In genomic region chr5:160672521-160672920, GRCh38 we compare ENCODE assay signal across 28 cellular contexts.
"Had no signal": no experiment of that assay in that cellular context is flagged by ENCODE, and none has a peak within 500 bp of the region (broad histone marks: within the 10 kb centered on the region; RNA-seq: fewer than 3 reads in every experiment).

No MANE protein-coding gene starts in this region.

- H3K4me3 Mint-ChIP-seq: stimulated activated effector memory CD8-positive, alpha-beta T cell treated with anti-CD3 and anti-CD28 coated beads, Interleukin-12 subunit alpha, Interleukin-12 subunit beta, amount 100 ng/mL, for 72 hours; stimulated activated memory B cell treated with anti-CD40 and anti-IgM and Interleukin-4, amounts not matched to agents 10 μg/mL and 1 μg/mL and 100 μg/mL, for 72 hours; stimulated activated naive B cell treated with anti-CD40 and anti-IgM and Interleukin-4, amounts not matched to agents 10 μg/mL and 1 μg/mL and 100 μg/mL, for 72 hours; stimulated activated naive CD8-positive, alpha-beta T cell treated with anti-CD3 and anti-CD28 coated beads, Interleukin-15, amount 100 ng/mL, for 72 hours; stimulated activated naive CD8-positive, alpha-beta T cell treated with anti-CD3 and anti-CD28 coated beads, Interleukin-15, Interleukin-2, amounts not matched to agents 100 ng/mL and 50 ng/mL, for 24 hours; type B pancreatic cell had no signal

- H3K4me3 ChIP-seq: stomach, suprapubic skin, testis, thoracic aorta, thyroid gland, tibial artery, tibial nerve, transverse colon, upper lobe of left lung, upper lobe of right lung, uterus, vagina had no signal

- H3K36me3 ChIP-seq: stomach, suprapubic skin, thoracic aorta, thyroid gland, tibial artery, upper lobe of left lung, upper lobe of right lung, uterus, vagina had no signal

- H3K27ac ChIP-seq: stomach, suprapubic skin, testis, thoracic aorta, thyroid gland, tibial artery, tibial nerve, transverse colon, upper lobe of left lung, upper lobe of right lung, uterus, vagina had no signal

- H3K36me3 Mint-ChIP-seq: stimulated activated effector memory CD8-positive, alpha-beta T cell treated with anti-CD3 and anti-CD28 coated beads, Interleukin-12 subunit alpha, Interleukin-12 subunit beta, amount 100 ng/mL, for 72 hours; stimulated activated memory B cell treated with anti-CD40 and anti-IgM and Interleukin-4, amounts not matched to agents 10 μg/mL and 1 μg/mL and 100 μg/mL, for 72 hours; stimulated activated naive B cell treated with anti-CD40 and anti-IgM and Interleukin-4, amounts not matched to agents 10 μg/mL and 1 μg/mL and 100 μg/mL, for 72 hours; type B pancreatic cell had no signal

- H3K9me3 Mint-ChIP-seq: stimulated activated effector memory CD8-positive, alpha-beta T cell treated with anti-CD3 and anti-CD28 coated beads, Interleukin-12 subunit alpha, Interleukin-12 subunit beta, amount 100 ng/mL, for 72 hours; stimulated activated memory B cell treated with anti-CD40 and anti-IgM and Interleukin-4, amounts not matched to agents 10 μg/mL and 1 μg/mL and 100 μg/mL, for 72 hours; stimulated activated naive B cell treated with anti-CD40 and anti-IgM and Interleukin-4, amounts not matched to agents 10 μg/mL and 1 μg/mL and 100 μg/mL, for 72 hours; stimulated activated naive CD8-positive, alpha-beta T cell treated with anti-CD3 and anti-CD28 coated beads, Interleukin-15, amount 100 ng/mL, for 72 hours; stimulated activated naive CD8-positive, alpha-beta T cell treated with anti-CD3 and anti-CD28 coated beads, Interleukin-15, Interleukin-2, amounts not matched to agents 100 ng/mL and 50 ng/mL, for 24 hours; type B pancreatic cell had no signal

- H3K4me1 Mint-ChIP-seq: stimulated activated effector memory CD8-positive, alpha-beta T cell treated with anti-CD3 and anti-CD28 coated beads, Interleukin-12 subunit alpha, Interleukin-12 subunit beta, amount 100 ng/mL, for 72 hours; stimulated activated memory B cell treated with anti-CD40 and anti-IgM and Interleukin-4, amounts not matched to agents 10 μg/mL and 1 μg/mL and 100 μg/mL, for 72 hours; stimulated activated naive B cell treated with anti-CD40 and anti-IgM and Interleukin-4, amounts not matched to agents 10 μg/mL and 1 μg/mL and 100 μg/mL, for 72 hours; stimulated activated naive CD8-positive, alpha-beta T cell treated with anti-CD3 and anti-CD28 coated beads, Interleukin-15, amount 100 ng/mL, for 72 hours had no signal

- H3K27me3 ChIP-seq: stomach, suprapubic skin, testis, thyroid gland, tibial nerve, transverse colon, upper lobe of left lung, upper lobe of right lung, uterus, vagina had no signal

- H3K4me1 ChIP-seq: suprapubic skin, testis, tibial artery, tibial nerve, upper lobe of left lung, upper lobe of right lung, uterus, vagina had no signal

- DNase-seq: stimulated activated CD4-positive, alpha-beta T cell treated with anti-CD3 and anti-CD28 coated beads, Interleukin-2, amount 100 ng/mL, for 48 hours; stimulated activated CD4-positive, alpha-beta T cell treated with anti-CD3 and anti-CD28 coated beads, Interleukin-4, amount 100 ng/mL, for 1 hour; stimulated activated CD4-positive, alpha-beta T cell treated with anti-CD3 and anti-CD28 coated beads, Interleukin-4, amount 100 ng/mL, for 24 hours; stimulated activated CD4-positive, alpha-beta T cell treated with anti-CD3 and anti-CD28 coated beads, Interleukin-4, amount 100 ng/mL, for 4 hours; stimulated activated CD8-positive, alpha-beta memory T cell treated with anti-CD3 and anti-CD28 coated beads, Interleukin-4, amount 100 ng/mL, for 48 hours; stimulated activated naive B cell treated with anti-CD40 and anti-IgM and Interleukin-4, amounts not matched to agents 10 μg/mL and 1 μg/mL and 100 μg/mL, for 72 hours; stimulated activated naive CD4-positive, alpha-beta T cell; stimulated activated naive CD4-positive, alpha-beta T cell treated with Interleukin-2 at 50 U/mL for 16 hours; stimulated activated naive CD8-positive, alpha-beta T cell treated with anti-CD3 and anti-CD28 coated beads, Interleukin-15, amount 100 ng/mL, for 72 hours; stimulated activated naive CD8-positive, alpha-beta T cell treated with anti-CD3 and anti-CD28 coated beads, Interleukin-15, Interleukin-2, amounts not matched to agents 100 U/mL and 50 U/mL, for 24 hours; stomach; substantia nigra; testis; thyroid gland; tibial artery; transverse colon; trophoblast cell; upper lobe of left lung; upper lobe of right lung; uterus had no signal

- H3K27ac Mint-ChIP-seq: stimulated activated effector memory CD8-positive, alpha-beta T cell treated with anti-CD3 and anti-CD28 coated beads, Interleukin-12 subunit alpha, Interleukin-12 subunit beta, amount 100 ng/mL, for 72 hours; stimulated activated memory B cell treated with anti-CD40 and anti-IgM and Interleukin-4, amounts not matched to agents 10 μg/mL and 1 μg/mL and 100 μg/mL, for 72 hours; stimulated activated naive B cell treated with anti-CD40 and anti-IgM and Interleukin-4, amounts not matched to agents 10 μg/mL and 1 μg/mL and 100 μg/mL, for 72 hours; stimulated activated naive CD8-positive, alpha-beta T cell treated with anti-CD3 and anti-CD28 coated beads, Interleukin-15, Interleukin-2, amounts not matched to agents 100 ng/mL and 50 ng/mL, for 24 hours; type B pancreatic cell had no signal

- H3K9me3 ChIP-seq: stomach, suprapubic skin, testis, thoracic aorta, thyroid gland, tibial artery, tibial nerve, transverse colon, upper lobe of left lung, upper lobe of right lung, uterus, vagina had no signal
